Comparison of ENCODE assay signal across 13 cellular contexts in the genomic region with DNA sequence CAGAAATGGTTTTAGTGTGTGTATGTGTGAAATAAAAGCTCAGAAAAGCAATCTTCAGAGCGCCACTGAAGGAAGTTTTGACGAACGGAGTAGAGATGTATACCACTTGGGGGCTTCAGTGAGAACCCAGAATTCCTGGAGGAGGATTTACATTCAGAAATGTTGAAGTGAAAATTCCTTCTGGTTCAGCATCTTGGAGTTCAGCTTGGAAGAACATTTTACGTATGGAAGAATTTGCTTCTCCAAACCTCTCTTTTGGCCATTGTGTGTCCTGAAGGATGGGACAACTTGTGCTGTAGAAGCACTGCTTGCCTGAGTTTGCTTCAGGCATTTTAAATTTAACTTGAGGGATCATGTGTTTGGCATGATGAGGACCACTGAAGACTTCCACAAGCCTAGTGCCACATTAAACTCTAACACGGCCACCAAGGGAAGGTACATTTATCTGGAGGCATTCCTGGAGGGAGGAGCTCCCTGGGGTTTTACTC. TPM values are rescaled to one million over a fixed set of nuclear protein-coding genes. Genes with fewer than 3 reads are reported as not detected.
DNase-seq lines count a peak whose midpoint lies in the region; ATAC-seq and TF ChIP-seq lines count a peak whose summit lies in the region.
"Had no signal": no experiment of that assay in that cellular context is flagged by ENCODE, and none has a peak within 500 bp of the region (broad histone marks: within the 10 kb centered on the region; RNA-seq: fewer than 3 reads in every experiment).

No MANE protein-coding gene starts in this region.

- H3K36me3 ChIP-seq in ES-I3 (ENCODE audit: insufficient read depth, low read length) (no peaks in the 10 kb centered on the region), brain microvascular endothelial cell (replicated peaks) (no peaks in the 10 kb centered on the region)
- H3K36me3 ChIP-seq: adrenal gland, neutrophil had no signal

- intact Hi-C loops in activated T-helper 1 cell treated with anti-CD3 and anti-CD28 coated beads, Interleukin-12 subunit alpha, Interleukin-12 subunit beta, Interleukin-2, Interleukin-4 antibody, amounts not matched to agents 30 ng/mL and 10 ng/mL and 1 ng/mL, durations not matched to agents 14 hours and 24 hours and 36 hours (cut with micrococcal nuclease) = no loop called here

- no peak for TF ChIP-seq CTCF in brain microvascular endothelial cell (IDR thresholded peaks at IDR 0.05; ENCODE audit: low read depth, low read length, missing control alignments)

- no peak overlapping the region for H3K27ac Mint-ChIP-seq in activated T-helper 1 cell treated with anti-CD3 and anti-CD28 coated beads, Interleukin-12 subunit alpha, Interleukin-12 subunit beta, Interleukin-2, Interleukin-4 antibody, amounts not matched to agents 30 ng/mL and 10 ng/mL and 1 ng/mL, durations not matched to agents 14 hours and 24 hours and 36 hours
- H3K27ac Mint-ChIP-seq: activated CD4-positive, alpha-beta memory T cell treated with anti-CD3 and anti-CD28 coated beads, Interleukin-2, amount 10 ng/mL, durations not matched to agents 7 days and 5 days; CD4-positive, CD25-positive, alpha-beta regulatory T cell had no signal

- no peak for ATAC-seq in HG03565 (IDR thresholded peaks at IDR 0.05; ENCODE audit: unreplicated experiment)

- in situ Hi-C loops in brain microvascular endothelial cell (cut with HindIII; ENCODE audit: low pct_ligation_motif_present, low sequenced_read_pairs) = no loop called here

- H3K27me3 Mint-ChIP-seq in activated T-helper 1 cell treated with anti-CD3 and anti-CD28 coated beads, Interleukin-12 subunit alpha, Interleukin-12 subunit beta, Interleukin-2, Interleukin-4 antibody, amounts not matched to agents 30 ng/mL and 10 ng/mL and 1 ng/mL, durations not matched to agents 14 hours and 24 hours and 36 hours (ENCODE audit: insufficient read depth) = peaks cover 43% of the 10 kb centered on the region

- H3K4me1 ChIP-seq in ES-I3 (ENCODE audit: insufficient read depth, low read length) = peaks cover 25% of the 10 kb centered on the region
- H3K4me1 ChIP-seq: adrenal gland had no signal

- H3K27ac ChIP-seq in brain microvascular endothelial cell = no peak overlapping the region
- H3K27ac ChIP-seq: adrenal gland, neutrophil had no signal

- H3K9me3 Mint-ChIP-seq in activated T-helper 1 cell treated with anti-CD3 and anti-CD28 coated beads, Interleukin-12 subunit alpha, Interleukin-12 subunit beta, Interleukin-2, Interleukin-4 antibody, amounts not matched to agents 30 ng/mL and 10 ng/mL and 1 ng/mL, durations not matched to agents 14 hours and 24 hours and 36 hours = no peaks in the 10 kb centered on the region
- H3K9me3 Mint-ChIP-seq: activated CD4-positive, alpha-beta memory T cell treated with anti-CD3 and anti-CD28 coated beads, Interleukin-2, amount 10 ng/mL, durations not matched to agents 7 days and 5 days; CD4-positive, CD25-positive, alpha-beta regulatory T cell had no signal

- no peak overlapping the region for H3K4me3 Mint-ChIP-seq in activated T-helper 1 cell treated with anti-CD3 and anti-CD28 coated beads, Interleukin-12 subunit alpha, Interleukin-12 subunit beta, Interleukin-2, Interleukin-4 antibody, amounts not matched to agents 30 ng/mL and 10 ng/mL and 1 ng/mL, durations not matched to agents 14 hours and 24 hours and 36 hours
- H3K4me3 Mint-ChIP-seq: activated CD4-positive, alpha-beta memory T cell treated with anti-CD3 and anti-CD28 coated beads, Interleukin-2, amount 10 ng/mL, durations not matched to agents 7 days and 5 days; CD4-positive, CD25-positive, alpha-beta regulatory T cell had no signal

- H3K27me3 ChIP-seq in brain microvascular endothelial cell (replicated peaks) = no peaks in the 10 kb centered on the region

- DNase-seq in brain microvascular endothelial cell (no peak), retina (peak; percentile 69), Kasumi-1 (lab: John Stamatoyannopoulos, UW) (no peak), HuH-7.5 (ENCODE audit: low spot score) (no peak)
- no peak for DNase-seq in activated T-helper 1 cell treated with anti-CD3 and anti-CD28 coated beads, Interleukin-12 subunit alpha, Interleukin-12 subunit beta, Interleukin-2, Interleukin-4 antibody, amounts not matched to agents 30 ng/mL and 10 ng/mL and 1 ng/mL, durations not matched to agents 14 hours and 24 hours and 36 hours (ENCODE audit: low spot score)
- DNase-seq: activated CD4-positive, alpha-beta memory T cell treated with anti-CD3 and anti-CD28 coated beads, Interleukin-2, amount 10 ng/mL, durations not matched to agents 7 days and 5 days; adrenal gland; CD4-positive, CD25-positive, alpha-beta regulatory T cell; SK-N-SH had no signal

- H3K36me3 Mint-ChIP-seq in activated T-helper 1 cell treated with anti-CD3 and anti-CD28 coated beads, Interleukin-12 subunit alpha, Interleukin-12 subunit beta, Interleukin-2, Interleukin-4 antibody, amounts not matched to agents 30 ng/mL and 10 ng/mL and 1 ng/mL, durations not matched to agents 14 hours and 24 hours and 36 hours (ENCODE audit: low read depth) = no peaks in the 10 kb centered on the region
- H3K36me3 Mint-ChIP-seq: CD4-positive, CD25-positive, alpha-beta regulatory T cell had no signal

- no peaks in the 10 kb centered on the region for H3K4me1 Mint-ChIP-seq in activated T-helper 1 cell treated with anti-CD3 and anti-CD28 coated beads, Interleukin-12 subunit alpha, Interleukin-12 subunit beta, Interleukin-2, Interleukin-4 antibody, amounts not matched to agents 30 ng/mL and 10 ng/mL and 1 ng/mL, durations not matched to agents 14 hours and 24 hours and 36 hours (ENCODE audit: low read depth)
- H3K4me1 Mint-ChIP-seq: CD4-positive, CD25-positive, alpha-beta regulatory T cell had no signal

- no peaks in the 10 kb centered on the region for H3K9me3 ChIP-seq in ES-I3 (ENCODE audit: control insufficient read depth, insufficient read depth, low read length)
- H3K9me3 ChIP-seq: adrenal gland, neutrophil, SK-N-SH had no signal

- H3K4me3 ChIP-seq in brain microvascular endothelial cell (ENCODE audit: low read depth, low read length) (peak overlapping the region; percentile 18), iPS-11a (ENCODE audit: low read depth, low read length) (peak overlapping the region; percentile 25)
- H3K4me3 ChIP-seq: adrenal gland had no signal

- H3K9ac ChIP-seq in ES-I3 (ENCODE audit: low read depth, low read length) = peak overlapping the region; percentile 70
- H3K9ac ChIP-seq: SK-N-SH had no signal

RNA-seq across cellular contexts. Expression of a gene that starts 0.7 kb away (rescaled TPM):
- total RNA-seq in activated T-helper 1 cell treated with anti-CD3 and anti-CD28 coated beads, Interleukin-12 subunit alpha, Interleukin-12 subunit beta, Interleukin-2, Interleukin-4 antibody, amounts not matched to agents 30 ng/mL and 10 ng/mL and 1 ng/mL, durations not matched to agents 14 hours and 24 hours and 36 hours = 0.02 and 0.05 TPM in 2 replicates
- total RNA-seq: activated CD4-positive, alpha-beta memory T cell treated with anti-CD3 and anti-CD28 coated beads, Interleukin-2, amount 10 ng/mL, durations not matched to agents 7 days and 5 days; CD4-positive, CD25-positive, alpha-beta regulatory T cell had no signal

RNA-seq across cellular contexts. Expression of a gene that starts 14.8 kb away (rescaled TPM):
- total RNA-seq in activated T-helper 1 cell treated with anti-CD3 and anti-CD28 coated beads, Interleukin-12 subunit alpha, Interleukin-12 subunit beta, Interleukin-2, Interleukin-4 antibody, amounts not matched to agents 30 ng/mL and 10 ng/mL and 1 ng/mL, durations not matched to agents 14 hours and 24 hours and 36 hours = not detected in 2 replicates
- total RNA-seq: activated CD4-positive, alpha-beta memory T cell treated with anti-CD3 and anti-CD28 coated beads, Interleukin-2, amount 10 ng/mL, durations not matched to agents 7 days and 5 days; CD4-positive, CD25-positive, alpha-beta regulatory T cell had no signal
